In the genomic region with DNA sequence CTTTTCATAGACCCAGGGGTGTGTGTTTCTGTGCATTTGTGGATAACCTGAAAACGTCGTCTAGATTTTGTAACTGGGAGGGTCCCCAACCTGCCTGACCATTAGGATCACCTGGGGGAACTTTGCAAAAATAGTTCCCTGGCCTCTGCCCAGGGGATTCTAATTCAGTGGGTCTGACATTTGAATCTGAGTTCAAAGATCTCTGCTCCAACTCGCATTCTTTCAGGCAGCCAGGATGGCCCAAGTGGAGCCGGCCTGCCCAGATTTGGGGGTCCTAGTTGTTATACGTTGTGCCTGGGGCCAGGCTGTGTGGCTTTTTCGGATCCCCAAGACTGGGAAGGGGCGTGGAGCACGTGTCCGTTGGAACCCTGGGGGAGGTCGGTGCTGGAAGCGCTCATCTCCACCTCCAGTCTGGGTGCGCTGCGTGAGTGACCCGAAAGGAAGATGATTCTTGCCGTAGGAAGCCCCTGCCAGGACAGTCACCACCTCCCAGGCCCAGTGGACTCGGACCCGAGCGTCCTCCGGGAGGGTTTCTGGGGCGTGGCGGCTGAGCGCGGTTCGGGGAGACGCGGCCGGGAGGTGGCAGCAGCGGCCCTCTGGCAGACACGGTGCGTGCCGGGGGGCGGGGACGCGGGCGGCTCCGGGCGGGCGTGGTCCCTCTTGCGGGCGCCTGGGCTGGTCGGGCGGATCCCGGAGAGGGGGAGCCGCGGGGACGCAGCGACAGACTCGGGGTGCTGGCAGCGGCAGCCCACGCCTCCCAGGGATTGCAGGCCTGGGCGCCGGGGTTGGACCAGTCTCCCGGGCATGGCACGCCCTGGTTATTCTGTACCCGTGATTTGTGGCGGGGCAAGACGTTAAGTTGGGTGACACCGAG, we compare ENCODE assay signal across 8 cellular contexts. TPM values are rescaled to one million over a fixed set of nuclear protein-coding genes. Genes with fewer than 3 reads are reported as not detected.
DNase-seq lines count a peak whose midpoint lies in the region; ATAC-seq and TF ChIP-seq lines count a peak whose summit lies in the region.

No MANE protein-coding gene starts in this region.

- no peaks in the 10 kb centered on the region for H3K27me3 Mint-ChIP-seq in activated naive CD8-positive, alpha-beta T cell treated with anti-CD3 and anti-CD28 coated beads, Interleukin-2, amount 50 U/mL, for 24 hours

- intact Hi-C loops in heart right ventricle (cut with DNase I): loop anchor here (1.0 to 10.0 kb wide), 13 partner anchors 163 to 1005 kb away; no protein-coding TSS in a partner anchor
- intact Hi-C loops in posterior cingulate gyrus (cut with DNase I): loop anchor here (2.0 to 10.0 kb wide), 3 partner anchors 267 to 999 kb away; no protein-coding TSS in a partner anchor
- intact Hi-C loops in upper lobe of right lung (cut with DNase I): loop anchor here (10.0 kb wide), 1 partner anchor 265 kb away; no protein-coding TSS in a partner anchor

- H3K4me2 ChIP-seq in SU-DHL-6 (ENCODE audit: low read depth, low read length, poor library complexity, severe bottlenecking): peak overlapping the region; percentile 76

- no peaks in the 10 kb centered on the region for H3K9me2 ChIP-seq in SU-DHL-6 (replicated peaks; ENCODE audit: insufficient read depth, low read length)

- peak; percentile 80 for DNase-seq in ELR (ENCODE audit: low read depth)
- peak; percentile 68 for DNase-seq in KBM-7
- peak; percentile 89 for DNase-seq in activated naive CD8-positive, alpha-beta T cell treated with anti-CD3 and anti-CD28 coated beads, Interleukin-2, amount 50 U/mL, for 24 hours
- peak; percentile 78 to 88 for DNase-seq in heart right ventricle
- peak; percentile 66 to 98 (median 82) for DNase-seq in posterior cingulate gyrus
- DNase-seq in upper lobe of right lung: peak; percentile 93

- peak overlapping the region; percentile 41; the same call in 1 of the 2 replicates for H3K9ac ChIP-seq in SU-DHL-6 (ENCODE audit: low read length)

- peaks cover 2% of the 10 kb centered on the region for H3K36me3 Mint-ChIP-seq in activated naive CD8-positive, alpha-beta T cell treated with anti-CD3 and anti-CD28 coated beads, Interleukin-2, amount 50 U/mL, for 24 hours (ENCODE audit: low read depth)

- ATAC-seq in GM21723 (IDR thresholded peaks at IDR 0.05; ENCODE audit: unreplicated experiment) (peak; percentile 95), heart right ventricle (peak; percentile 84 to 96 (median 91)), upper lobe of right lung (peak; percentile 99)
- peak; percentile 95 for ATAC-seq in activated naive CD8-positive, alpha-beta T cell treated with anti-CD3 and anti-CD28 coated beads, Interleukin-2, amount 50 U/mL, for 24 hours

- H3F3A ChIP-seq in SU-DHL-6 (ENCODE audit: insufficient read depth): no peaks in the 10 kb centered on the region

- H3K9me3 ChIP-seq in SU-DHL-6 (ENCODE audit: insufficient read depth, low read length): no peaks in the 10 kb centered on the region
- no peaks in the 10 kb centered on the region for H3K9me3 ChIP-seq in heart right ventricle
- no peaks in the 10 kb centered on the region for H3K9me3 ChIP-seq in upper lobe of right lung

- H3K27ac Mint-ChIP-seq in activated naive CD8-positive, alpha-beta T cell treated with anti-CD3 and anti-CD28 coated beads, Interleukin-2, amount 50 U/mL, for 24 hours: peak overlapping the region; percentile 27

- H3K4me1 ChIP-seq in heart right ventricle (peaks cover 0 to 44% (median 19%) of the 10 kb centered on the region in 9 donors), upper lobe of right lung (peaks cover 13% of the 10 kb centered on the region)

- H4K20me1 ChIP-seq in SU-DHL-6 (ENCODE audit: low read depth, low read length): no peaks in the 10 kb centered on the region

- H3K27ac ChIP-seq in SU-DHL-6 (ENCODE audit: low read depth, low read length): no peak overlapping the region
- peak overlapping the region in 9 of 10 donors; percentile 42 to 88 (median 78) for H3K27ac ChIP-seq in heart right ventricle
- peak overlapping the region; percentile 19 for H3K27ac ChIP-seq in upper lobe of right lung

- H3K4me3 Mint-ChIP-seq in activated naive CD8-positive, alpha-beta T cell treated with anti-CD3 and anti-CD28 coated beads, Interleukin-2, amount 50 U/mL, for 24 hours: peak overlapping the region; percentile 71

- WGBS in heart right ventricle, 2 donors: 3% methylated on average over 56 to 58 of the region's 58 CpGs

- H2AFZ ChIP-seq in SU-DHL-6 (ENCODE audit: low read depth, low read length, severe bottlenecking): peak overlapping the region; percentile 97

- H3K4me1 Mint-ChIP-seq in activated naive CD8-positive, alpha-beta T cell treated with anti-CD3 and anti-CD28 coated beads, Interleukin-2, amount 50 U/mL, for 24 hours: peaks cover 14% of the 10 kb centered on the region

- peak overlapping the region; percentile 45 for H3K4me3 ChIP-seq in SU-DHL-6 (ENCODE audit: insufficient read depth, low read length, poor library complexity, severe bottlenecking)
- peak overlapping the region; percentile 36 to 73 (median 62) for H3K4me3 ChIP-seq in heart right ventricle
- peak overlapping the region; percentile 62 for H3K4me3 ChIP-seq in upper lobe of right lung

- no peaks in the 10 kb centered on the region for H3K79me2 ChIP-seq in SU-DHL-6 (ENCODE audit: insufficient read depth, low read length)

- in situ Hi-C loops in KBM-7 (cut with MboI; ENCODE audit: low pct_unique_long_range_greater_than_20kb, low sequenced_read_pairs): no loop called here

- no peaks in the 10 kb centered on the region for H3K27me3 ChIP-seq in SU-DHL-6 (ENCODE audit: low read length)
- H3K27me3 ChIP-seq in heart right ventricle: no peaks in the 10 kb centered on the region
- H3K27me3 ChIP-seq in upper lobe of right lung: no peaks in the 10 kb centered on the region

- H3K36me3 ChIP-seq in SU-DHL-6 (ENCODE audit: low read length): no peaks in the 10 kb centered on the region
- H3K36me3 ChIP-seq in heart right ventricle: no peaks in the 10 kb centered on the region
- no peaks in the 10 kb centered on the region for H3K36me3 ChIP-seq in upper lobe of right lung

- TF ChIP-seq CTCF in SU-DHL-6 (IDR thresholded peaks at IDR 0.05; ENCODE audit: insufficient read depth, low read length, poor library complexity, severe bottlenecking) (peak; percentile 79), heart right ventricle (IDR thresholded peaks at IDR 0.05) (peak; percentile 66 to 95 (median 90)), upper lobe of right lung (IDR thresholded peaks at IDR 0.05) (peak; percentile 85)

- H3K9me3 Mint-ChIP-seq in activated naive CD8-positive, alpha-beta T cell treated with anti-CD3 and anti-CD28 coated beads, Interleukin-2, amount 50 U/mL, for 24 hours: no peaks in the 10 kb centered on the region

RNA-seq across cellular contexts. Expression of a gene that starts 29.2 kb away (rescaled TPM):
- total RNA-seq in heart right ventricle (not detected), upper lobe of right lung (not detected)
- polyA plus RNA-seq in heart right ventricle: not detected
